ENCODE assay signal across 1 cellular context in the genomic region with DNA sequence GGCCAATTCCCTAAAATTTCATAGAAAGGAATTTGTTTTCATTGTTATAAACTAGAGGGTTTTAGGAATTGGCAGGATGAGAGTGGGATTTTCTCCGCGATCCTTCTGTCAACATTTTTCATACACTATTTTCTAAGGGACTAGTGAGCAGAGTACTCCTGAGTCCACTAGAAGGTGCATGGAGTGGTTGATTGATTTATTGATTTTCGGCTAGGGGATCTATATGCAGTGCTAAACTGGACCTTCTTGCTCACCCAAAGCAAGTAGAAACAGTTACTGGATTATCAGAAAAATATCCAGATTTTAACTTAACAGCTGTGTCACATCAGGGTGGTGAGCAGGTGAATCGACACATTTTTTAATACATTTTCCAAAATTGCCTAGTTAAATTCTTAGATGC.
TF ChIP-seq lines count a peak whose summit lies in the region.

No MANE protein-coding gene starts in this region.

TF ChIP-seq in GM23338, 12 proteins besides CTCF, POLR2A, EP300 and RAD21 (continued from another document):
- TF ChIP-seq, protein P1, sequence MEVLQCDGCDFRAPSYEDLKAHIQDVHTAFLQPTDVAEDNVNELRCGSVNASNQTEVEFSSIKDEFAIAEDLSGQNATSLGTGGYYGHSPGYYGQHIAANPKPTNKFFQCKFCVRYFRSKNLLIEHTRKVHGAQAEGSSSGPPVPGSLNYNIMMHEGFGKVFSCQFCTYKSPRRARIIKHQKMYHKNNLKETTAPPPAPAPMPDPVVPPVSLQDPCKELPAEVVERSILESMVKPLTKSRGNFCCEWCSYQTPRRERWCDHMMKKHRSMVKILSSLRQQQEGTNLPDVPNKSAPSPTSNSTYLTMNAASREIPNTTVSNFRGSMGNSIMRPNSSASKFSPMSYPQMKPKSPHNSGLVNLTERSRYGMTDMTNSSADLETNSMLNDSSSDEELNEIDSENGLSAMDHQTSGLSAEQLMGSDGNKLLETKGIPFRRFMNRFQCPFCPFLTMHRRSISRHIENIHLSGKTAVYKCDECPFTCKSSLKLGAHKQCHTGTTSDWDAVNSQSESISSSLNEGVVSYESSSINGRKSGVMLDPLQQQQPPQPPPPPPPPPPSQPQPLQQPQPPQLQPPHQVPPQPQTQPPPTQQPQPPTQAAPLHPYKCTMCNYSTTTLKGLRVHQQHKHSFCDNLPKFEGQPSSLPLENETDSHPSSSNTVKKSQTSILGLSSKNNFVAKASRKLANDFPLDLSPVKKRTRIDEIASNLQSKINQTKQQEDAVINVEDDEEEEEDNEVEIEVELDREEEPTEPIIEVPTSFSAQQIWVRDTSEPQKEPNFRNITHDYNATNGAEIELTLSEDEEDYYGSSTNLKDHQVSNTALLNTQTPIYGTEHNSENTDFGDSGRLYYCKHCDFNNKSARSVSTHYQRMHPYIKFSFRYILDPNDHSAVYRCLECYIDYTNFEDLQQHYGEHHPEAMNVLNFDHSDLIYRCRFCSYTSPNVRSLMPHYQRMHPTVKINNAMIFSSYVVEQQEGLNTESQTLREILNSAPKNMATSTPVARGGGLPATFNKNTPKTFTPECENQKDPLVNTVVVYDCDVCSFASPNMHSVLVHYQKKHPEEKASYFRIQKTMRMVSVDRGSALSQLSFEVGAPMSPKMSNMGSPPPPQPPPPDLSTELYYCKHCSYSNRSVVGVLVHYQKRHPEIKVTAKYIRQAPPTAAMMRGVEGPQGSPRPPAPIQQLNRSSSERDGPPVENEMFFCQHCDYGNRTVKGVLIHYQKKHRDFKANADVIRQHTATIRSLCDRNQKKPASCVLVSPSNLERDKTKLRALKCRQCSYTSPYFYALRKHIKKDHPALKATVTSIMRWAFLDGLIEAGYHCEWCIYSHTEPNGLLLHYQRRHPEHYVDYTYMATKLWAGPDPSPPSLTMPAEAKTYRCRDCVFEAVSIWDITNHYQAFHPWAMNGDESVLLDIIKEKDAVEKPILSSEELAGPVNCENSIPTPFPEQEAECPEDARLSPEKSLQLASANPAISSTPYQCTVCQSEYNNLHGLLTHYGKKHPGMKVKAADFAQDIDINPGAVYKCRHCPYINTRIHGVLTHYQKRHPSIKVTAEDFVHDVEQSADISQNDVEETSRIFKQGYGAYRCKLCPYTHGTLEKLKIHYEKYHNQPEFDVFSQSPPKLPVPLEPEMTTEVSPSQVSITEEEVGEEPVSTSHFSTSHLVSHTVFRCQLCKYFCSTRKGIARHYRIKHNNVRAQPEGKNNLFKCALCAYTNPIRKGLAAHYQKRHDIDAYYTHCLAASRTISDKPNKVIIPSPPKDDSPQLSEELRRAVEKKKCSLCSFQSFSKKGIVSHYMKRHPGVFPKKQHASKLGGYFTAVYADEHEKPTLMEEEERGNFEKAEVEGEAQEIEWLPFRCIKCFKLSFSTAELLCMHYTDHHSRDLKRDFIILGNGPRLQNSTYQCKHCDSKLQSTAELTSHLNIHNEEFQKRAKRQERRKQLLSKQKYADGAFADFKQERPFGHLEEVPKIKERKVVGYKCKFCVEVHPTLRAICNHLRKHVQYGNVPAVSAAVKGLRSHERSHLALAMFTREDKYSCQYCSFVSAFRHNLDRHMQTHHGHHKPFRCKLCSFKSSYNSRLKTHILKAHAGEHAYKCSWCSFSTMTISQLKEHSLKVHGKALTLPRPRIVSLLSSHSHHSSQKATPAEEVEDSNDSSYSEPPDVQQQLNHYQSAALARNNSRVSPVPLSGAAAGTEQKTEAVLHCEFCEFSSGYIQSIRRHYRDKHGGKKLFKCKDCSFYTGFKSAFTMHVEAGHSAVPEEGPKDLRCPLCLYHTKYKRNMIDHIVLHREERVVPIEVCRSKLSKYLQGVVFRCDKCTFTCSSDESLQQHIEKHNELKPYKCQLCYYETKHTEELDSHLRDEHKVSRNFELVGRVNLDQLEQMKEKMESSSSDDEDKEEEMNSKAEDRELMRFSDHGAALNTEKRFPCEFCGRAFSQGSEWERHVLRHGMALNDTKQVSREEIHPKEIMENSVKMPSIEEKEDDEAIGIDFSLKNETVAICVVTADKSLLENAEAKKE (CRISPR knock-in tag; IDR thresholded peaks at IDR 0.05), result no peak
- TF ChIP-seq, protein P2, sequence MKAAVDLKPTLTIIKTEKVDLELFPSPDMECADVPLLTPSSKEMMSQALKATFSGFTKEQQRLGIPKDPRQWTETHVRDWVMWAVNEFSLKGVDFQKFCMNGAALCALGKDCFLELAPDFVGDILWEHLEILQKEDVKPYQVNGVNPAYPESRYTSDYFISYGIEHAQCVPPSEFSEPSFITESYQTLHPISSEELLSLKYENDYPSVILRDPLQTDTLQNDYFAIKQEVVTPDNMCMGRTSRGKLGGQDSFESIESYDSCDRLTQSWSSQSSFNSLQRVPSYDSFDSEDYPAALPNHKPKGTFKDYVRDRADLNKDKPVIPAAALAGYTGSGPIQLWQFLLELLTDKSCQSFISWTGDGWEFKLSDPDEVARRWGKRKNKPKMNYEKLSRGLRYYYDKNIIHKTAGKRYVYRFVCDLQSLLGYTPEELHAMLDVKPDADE (IDR thresholded peaks at IDR 0.05), result no peak
- TF ChIP-seq, protein P3, sequence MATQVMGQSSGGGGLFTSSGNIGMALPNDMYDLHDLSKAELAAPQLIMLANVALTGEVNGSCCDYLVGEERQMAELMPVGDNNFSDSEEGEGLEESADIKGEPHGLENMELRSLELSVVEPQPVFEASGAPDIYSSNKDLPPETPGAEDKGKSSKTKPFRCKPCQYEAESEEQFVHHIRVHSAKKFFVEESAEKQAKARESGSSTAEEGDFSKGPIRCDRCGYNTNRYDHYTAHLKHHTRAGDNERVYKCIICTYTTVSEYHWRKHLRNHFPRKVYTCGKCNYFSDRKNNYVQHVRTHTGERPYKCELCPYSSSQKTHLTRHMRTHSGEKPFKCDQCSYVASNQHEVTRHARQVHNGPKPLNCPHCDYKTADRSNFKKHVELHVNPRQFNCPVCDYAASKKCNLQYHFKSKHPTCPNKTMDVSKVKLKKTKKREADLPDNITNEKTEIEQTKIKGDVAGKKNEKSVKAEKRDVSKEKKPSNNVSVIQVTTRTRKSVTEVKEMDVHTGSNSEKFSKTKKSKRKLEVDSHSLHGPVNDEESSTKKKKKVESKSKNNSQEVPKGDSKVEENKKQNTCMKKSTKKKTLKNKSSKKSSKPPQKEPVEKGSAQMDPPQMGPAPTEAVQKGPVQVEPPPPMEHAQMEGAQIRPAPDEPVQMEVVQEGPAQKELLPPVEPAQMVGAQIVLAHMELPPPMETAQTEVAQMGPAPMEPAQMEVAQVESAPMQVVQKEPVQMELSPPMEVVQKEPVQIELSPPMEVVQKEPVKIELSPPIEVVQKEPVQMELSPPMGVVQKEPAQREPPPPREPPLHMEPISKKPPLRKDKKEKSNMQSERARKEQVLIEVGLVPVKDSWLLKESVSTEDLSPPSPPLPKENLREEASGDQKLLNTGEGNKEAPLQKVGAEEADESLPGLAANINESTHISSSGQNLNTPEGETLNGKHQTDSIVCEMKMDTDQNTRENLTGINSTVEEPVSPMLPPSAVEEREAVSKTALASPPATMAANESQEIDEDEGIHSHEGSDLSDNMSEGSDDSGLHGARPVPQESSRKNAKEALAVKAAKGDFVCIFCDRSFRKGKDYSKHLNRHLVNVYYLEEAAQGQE (IDR thresholded peaks at IDR 0.05; ENCODE audit: unreplicated experiment), result no peak
